Comparison of ENCODE assay signal across 7 cellular contexts in genomic region chr2:61743004-61743403, GRCh38.
"Had no signal": no experiment of that assay in that cellular context is flagged by ENCODE, and none has a peak within 500 bp of the region (broad histone marks: within the 10 kb centered on the region; RNA-seq: fewer than 3 reads in every experiment).

No MANE protein-coding gene starts in this region.

- DNase-seq: GOT3, H7, HFFc6, KG1 had no signal

- H3K4me3 Mint-ChIP-seq: HFFc6 had no signal

- H3K9me3 Mint-ChIP-seq: HFFc6 had no signal

- H3K9me3 ChIP-seq: HAP-1 had no signal

- H3K36me3 ChIP-seq: HAP-1 had no signal

- ATAC-seq: HCT116, K562 had no signal

- H3K27ac Mint-ChIP-seq: HFFc6 had no signal

- H3K4me1 ChIP-seq: HAP-1 had no signal

- H3K4me3 ChIP-seq: HAP-1, K562 had no signal
